ENCODE assay signal across 26 cellular contexts in the genomic region with DNA sequence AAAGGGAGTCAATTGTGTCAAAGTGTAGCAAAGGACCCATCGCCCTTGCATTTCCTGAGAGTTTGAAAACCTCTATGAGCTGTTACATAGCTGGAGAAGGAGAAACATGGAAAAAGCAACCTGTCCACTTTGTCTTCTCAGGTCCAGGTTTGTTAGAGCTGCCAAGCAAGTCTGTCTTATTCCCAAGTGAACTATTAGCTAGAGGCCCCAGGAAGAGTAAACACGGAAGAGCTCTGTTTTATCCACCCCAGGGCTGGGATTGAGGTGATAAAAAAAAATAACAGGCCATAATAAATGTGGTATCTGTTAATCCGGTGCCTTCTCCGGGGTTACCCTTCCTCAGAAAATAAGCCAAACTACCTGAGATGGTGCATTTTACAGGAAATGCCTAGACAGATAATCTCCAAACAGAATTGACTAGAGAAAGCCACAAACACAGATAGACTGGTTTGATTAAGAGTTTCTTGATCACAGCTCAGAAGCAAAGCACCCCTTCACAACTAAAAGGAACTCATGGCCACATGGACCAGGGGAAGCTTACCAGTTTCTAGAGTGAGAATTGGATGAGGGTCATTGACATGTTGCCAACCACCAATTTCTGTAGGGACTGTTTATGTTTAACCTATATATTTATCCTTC. TPM values are rescaled to one million over a fixed set of nuclear protein-coding genes. Genes with fewer than 3 reads are reported as not detected.
DNase-seq lines count a peak whose midpoint lies in the region; ATAC-seq, FAIRE-seq and TF ChIP-seq lines count a peak whose summit lies in the region.
"Had no signal": no experiment of that assay in that cellular context is flagged by ENCODE, and none has a peak within 500 bp of the region (broad histone marks: within the 10 kb centered on the region; RNA-seq: fewer than 3 reads in every experiment).

No MANE protein-coding gene starts in this region.

- no peak for TF ChIP-seq CTCF in HepG2 (CRISPR knock-in tag; IDR thresholded peaks at IDR 0.05)
- TF ChIP-seq CTCF in right lobe of liver (IDR thresholded peaks at IDR 0.05), result no peak
- TF ChIP-seq CTCF in transverse colon (IDR thresholded peaks at IDR 0.05), result no peak
- no peak for TF ChIP-seq CTCF in MM.1S (IDR thresholded peaks at IDR 0.05; ENCODE audit: low read length)

- H3K27me3 ChIP-seq in HepG2 (ENCODE audit: control insufficient read depth in 1 of 2, insufficient read depth in 2 of 2, low read length in 2 of 2) (no peaks in the 10 kb centered on the region), right lobe of liver (no peaks in the 10 kb centered on the region), transverse colon (no peaks in the 10 kb centered on the region), MM.1S (replicated peaks; ENCODE audit: insufficient read depth, low read length) (no peaks in the 10 kb centered on the region)
- H3K27me3 ChIP-seq: ascending aorta; BLaER1 treated with 17β-estradiol and CSF1 and Interleukin-3, amounts not matched to agents 10 nM and 100 nM; left lung; neural progenitor cell; vagina had no signal

- DNase-seq in HepG2 (ENCODE audit: low spot score) (no peak), right lobe of liver (no peak), NCI-H526 treated with DMSO at 0.1 percent for 48 hours (lab: John Stamatoyannopoulos, UW) (peak; percentile 41), transverse colon (no peak), MM.1S (no peak), NCI-H1092 (lab: John Stamatoyannopoulos, UW) (no peak), cardiac septum (ENCODE audit: low spot score) (no peak)
- peak; percentile 20 for DNase-seq in activated T-helper 2 cell treated with anti-CD3 and anti-CD28 coated beads, Interferon-gamma antibody, Interleukin-2, Interleukin-4, amounts not matched to agents 10 μg/mL and 5 μg/mL and 100 μg/mL, durations not matched to agents 14 hours and 24 hours and 36 hours (ENCODE audit: low spot score)
- DNase-seq: activated CD4-positive, alpha-beta T cell treated with anti-CD3 and anti-CD28 coated beads, Interleukin-2, amount 50 U/mL, for 4 hours; activated naive CD4-positive, alpha-beta T cell treated with anti-CD3 and anti-CD28 coated beads, Interleukin-2, amount 10 ng/mL, durations not matched to agents 7 days and 5 days; activated T-cell treated with anti-CD3 and anti-CD28 coated beads, Interleukin-2, amount 50 U/mL, for 24 hours; DMS 273 treated with DMSO at 0.1 percent for 48 hours; dorsolateral prefrontal cortex; HCEC 1CT; left lung; NCI-H2029; NCI-H345; NK-92 treated with Interleukin-12 subunit alpha and Interleukin-12 subunit beta, amount 100 ng/mL, for 24 hours had no signal

- CTCF ChIA-PET in HepG2 (lab: Yijun Ruan, JAX; ENCODE audit: low intra/inter-chr PET ratio, low total read pairs), result no interaction called here

- no peak overlapping the region for H3K27ac Mint-ChIP-seq in activated T-helper 2 cell treated with anti-CD3 and anti-CD28 coated beads, Interferon-gamma antibody, Interleukin-2, Interleukin-4, amounts not matched to agents 10 μg/mL and 5 μg/mL and 100 μg/mL, durations not matched to agents 14 hours and 24 hours and 36 hours
- H3K27ac Mint-ChIP-seq: activated naive CD4-positive, alpha-beta T cell treated with anti-CD3 and anti-CD28 coated beads, Interleukin-2, amount 10 ng/mL, durations not matched to agents 7 days and 5 days; activated T-cell treated with anti-CD3 and anti-CD28 coated beads, Interleukin-2, amount 50 U/mL, for 24 hours; neural progenitor cell had no signal

- peak overlapping the region; percentile 76 for H2AFZ ChIP-seq in HepG2 (ENCODE audit: low read length)
- no peak overlapping the region for H2AFZ ChIP-seq in MM.1S (ENCODE audit: low read length)
- H2AFZ ChIP-seq: neural progenitor cell had no signal

- H3K4me2 ChIP-seq in HepG2 (ENCODE audit: low read depth, low read length) (peak overlapping the region; percentile 38), MM.1S (ENCODE audit: low read depth, low read length) (no peak overlapping the region)
- H3K4me2 ChIP-seq: BLaER1 treated with 17β-estradiol and CSF1 and Interleukin-3, amounts not matched to agents 10 nM and 100 nM; KMS-11; neural progenitor cell had no signal

- H3K4me1 ChIP-seq in HepG2 (ENCODE audit: insufficient read depth, low read length) (peaks cover 26% of the 10 kb centered on the region), right lobe of liver (no peaks in the 10 kb centered on the region), transverse colon (peaks cover 0 to 10% (median 3%) of the 10 kb centered on the region in 4 donors), MM.1S (ENCODE audit: low read length) (no peaks in the 10 kb centered on the region)
- H3K4me1 ChIP-seq: ascending aorta, left lung, vagina had no signal

- peaks cover 33% of the 10 kb centered on the region for H3K4me1 Mint-ChIP-seq in activated T-helper 2 cell treated with anti-CD3 and anti-CD28 coated beads, Interferon-gamma antibody, Interleukin-2, Interleukin-4, amounts not matched to agents 10 μg/mL and 5 μg/mL and 100 μg/mL, durations not matched to agents 14 hours and 24 hours and 36 hours (ENCODE audit: low read depth)
- H3K4me1 Mint-ChIP-seq: central memory CD8-positive, alpha-beta T cell had no signal

- H3K36me3 Mint-ChIP-seq in activated T-helper 2 cell treated with anti-CD3 and anti-CD28 coated beads, Interferon-gamma antibody, Interleukin-2, Interleukin-4, amounts not matched to agents 10 μg/mL and 5 μg/mL and 100 μg/mL, durations not matched to agents 14 hours and 24 hours and 36 hours (ENCODE audit: low read depth), result no peaks in the 10 kb centered on the region
- H3K36me3 Mint-ChIP-seq: activated naive CD4-positive, alpha-beta T cell treated with anti-CD3 and anti-CD28 coated beads, Interleukin-2, amount 10 ng/mL, durations not matched to agents 7 days and 5 days; neural progenitor cell had no signal

- intact Hi-C loops in HepG2 (cut with micrococcal nuclease; ENCODE audit: unreplicated experiment), result loop anchor here (2.0 kb wide), 1 partner anchor 17 kb away; no protein-coding TSS in a partner anchor
- intact Hi-C loops in right lobe of liver (cut with DNase I), result no loop called here
- intact Hi-C loops in activated T-helper 2 cell treated with anti-CD3 and anti-CD28 coated beads, Interferon-gamma antibody, Interleukin-2, Interleukin-4, amounts not matched to agents 10 μg/mL and 5 μg/mL and 100 μg/mL, durations not matched to agents 14 hours and 24 hours and 36 hours (cut with micrococcal nuclease), result loop anchor here (1.0 to 5.0 kb wide), 3 partner anchors 39 to 409 kb away; no protein-coding TSS in a partner anchor
- intact Hi-C loops in transverse colon (cut with DNase I; ENCODE audit: low total_unique reads), result no loop called here
- intact Hi-C loops in cardiac septum (cut with DNase I), result no loop called here

- H3K9me3 Mint-ChIP-seq in activated T-helper 2 cell treated with anti-CD3 and anti-CD28 coated beads, Interferon-gamma antibody, Interleukin-2, Interleukin-4, amounts not matched to agents 10 μg/mL and 5 μg/mL and 100 μg/mL, durations not matched to agents 14 hours and 24 hours and 36 hours, result no peaks in the 10 kb centered on the region
- H3K9me3 Mint-ChIP-seq: activated naive CD4-positive, alpha-beta T cell treated with anti-CD3 and anti-CD28 coated beads, Interleukin-2, amount 10 ng/mL, durations not matched to agents 7 days and 5 days; activated T-cell treated with anti-CD3 and anti-CD28 coated beads, Interleukin-2, amount 50 U/mL, for 24 hours; central memory CD8-positive, alpha-beta T cell; neural progenitor cell had no signal

- in situ Hi-C loops in HepG2 (cut with HindIII; ENCODE audit: extremely low pct_ligation_motif_present, low pct_unique_long_range_greater_than_20kb), result no loop called here
- in situ Hi-C loops in transverse colon (cut with MboI; ENCODE audit: low pct_ligation_motif_present in 1 of 4, low pct_unique_long_range_greater_than_20kb in 1 of 4, low sequenced_read_pairs in 3 of 4), result no loop called here

- TF ChIP-seq RAD21 in HepG2 (CRISPR knock-in tag; IDR thresholded peaks at IDR 0.05), result no peak

- H3K27ac ChIP-seq in HepG2 (ENCODE audit: extremely low read length, insufficient read depth, low read length), result peak overlapping the region; percentile 43
- H3K27ac ChIP-seq in right lobe of liver, result no peak overlapping the region
- H3K27ac ChIP-seq in transverse colon, result peak overlapping the region; percentile 42 to 84 (median 46)
- no peak overlapping the region for H3K27ac ChIP-seq in MM.1S (ENCODE audit: low read length)
- H3K27ac ChIP-seq: ascending aorta; BLaER1 treated with 17β-estradiol and CSF1 and Interleukin-3, amounts not matched to agents 10 nM and 100 nM; dorsolateral prefrontal cortex; KMS-11; left lung; neural progenitor cell; vagina had no signal

- 51% methylated on average over 4 of the region's 4 CpGs for WGBS in HepG2 (ENCODE audit: low lambda C conversion rate)
- WGBS in right lobe of liver (ENCODE audit: insufficient coverage, low coverage, low lambda C conversion rate, missing lambda C conversion rate), result 80% methylated on average over 4 of the region's 4 CpGs
- 43 to 58% methylated on average over 3 to 4 of the region's 4 CpGs for WGBS in transverse colon (ENCODE audit: low coverage in 1 of 2), 2 donors

- FAIRE-seq in HepG2 (lab: Jason Lieb, UNC), result no peak
- FAIRE-seq: GM12878 had no signal

- TF ChIP-seq EP300 in HepG2 (IDR thresholded peaks at IDR 0.05; ENCODE audit: low read depth in 2 of 2, low read length in 2 of 2) (no peak), HepG2 (CRISPR knock-in tag; IDR thresholded peaks at IDR 0.05; ENCODE audit: borderline replicate concordance) (no peak), transverse colon (IDR thresholded peaks at IDR 0.05; ENCODE audit: low read depth) (no peak)

- H3F3A ChIP-seq in MM.1S (ENCODE audit: insufficient read depth, low read length), result no peaks in the 10 kb centered on the region

- H3K9ac ChIP-seq in HepG2 (ENCODE audit: insufficient read depth, low read depth, low read length) (no peak overlapping the region), MM.1S (ENCODE audit: low read length) (no peak overlapping the region)
- H3K9ac ChIP-seq: BLaER1 treated with 17β-estradiol and CSF1 and Interleukin-3, amounts not matched to agents 10 nM and 100 nM; KMS-11; neural progenitor cell had no signal

- peaks cover 10% of the 10 kb centered on the region for H3K27me3 Mint-ChIP-seq in activated T-helper 2 cell treated with anti-CD3 and anti-CD28 coated beads, Interferon-gamma antibody, Interleukin-2, Interleukin-4, amounts not matched to agents 10 μg/mL and 5 μg/mL and 100 μg/mL, durations not matched to agents 14 hours and 24 hours and 36 hours (ENCODE audit: low read depth)
- H3K27me3 Mint-ChIP-seq: activated naive CD4-positive, alpha-beta T cell treated with anti-CD3 and anti-CD28 coated beads, Interleukin-2, amount 10 ng/mL, durations not matched to agents 7 days and 5 days; activated T-cell treated with anti-CD3 and anti-CD28 coated beads, Interleukin-2, amount 50 U/mL, for 24 hours had no signal

- TF ChIP-seq POLR2A in HepG2 (IDR thresholded peaks at IDR 0.05; ENCODE audit: insufficient read depth in 1 of 2, low read depth in 2 of 2, low read length in 2 of 2) (no peak), right lobe of liver (IDR thresholded peaks at IDR 0.05) (no peak), transverse colon (IDR thresholded peaks at IDR 0.05) (no peak)

- H3K4me3 Mint-ChIP-seq in activated T-helper 2 cell treated with anti-CD3 and anti-CD28 coated beads, Interferon-gamma antibody, Interleukin-2, Interleukin-4, amounts not matched to agents 10 μg/mL and 5 μg/mL and 100 μg/mL, durations not matched to agents 14 hours and 24 hours and 36 hours (ENCODE audit: low read depth), result no peak overlapping the region
- H3K4me3 Mint-ChIP-seq: activated naive CD4-positive, alpha-beta T cell treated with anti-CD3 and anti-CD28 coated beads, Interleukin-2, amount 10 ng/mL, durations not matched to agents 7 days and 5 days; activated T-cell treated with anti-CD3 and anti-CD28 coated beads, Interleukin-2, amount 50 U/mL, for 24 hours; central memory CD8-positive, alpha-beta T cell; neural progenitor cell had no signal

- no peaks in the 10 kb centered on the region for H3K36me3 ChIP-seq in HepG2 (replicated peaks in 1 of 2; ENCODE audit: control insufficient read depth in 1 of 2, insufficient read depth in 2 of 2, low read length in 2 of 2)
- H3K36me3 ChIP-seq in right lobe of liver, result no peaks in the 10 kb centered on the region
- no peaks in the 10 kb centered on the region for H3K36me3 ChIP-seq in transverse colon
- H3K36me3 ChIP-seq in MM.1S (replicated peaks; ENCODE audit: insufficient read depth, low read length), result no peaks in the 10 kb centered on the region
- H3K36me3 ChIP-seq: ascending aorta; BLaER1 treated with 17β-estradiol and CSF1 and Interleukin-3, amounts not matched to agents 10 nM and 100 nM; left lung; neural progenitor cell; vagina had no signal

- no peak overlapping the region for H3K4me3 ChIP-seq in HepG2 (replicated peaks in 1 of 3; ENCODE audit: insufficient read depth in 1 of 3, low read depth in 2 of 3, low read length in 3 of 3)
- no peak overlapping the region for H3K4me3 ChIP-seq in right lobe of liver
- H3K4me3 ChIP-seq in transverse colon, result no peak overlapping the region
- H3K4me3 ChIP-seq in MM.1S (ENCODE audit: low read length), result no peak overlapping the region
- H3K4me3 ChIP-seq: ascending aorta; BLaER1 treated with 17β-estradiol and CSF1 and Interleukin-3, amounts not matched to agents 10 nM and 100 nM; dorsolateral prefrontal cortex; GM12878; left lung; neural progenitor cell; vagina had no signal

- H4K20me1 ChIP-seq in HepG2 (ENCODE audit: insufficient read depth, low read length) (no peaks in the 10 kb centered on the region), MM.1S (ENCODE audit: insufficient read depth, low read length) (no peaks in the 10 kb centered on the region)
- H4K20me1 ChIP-seq: BLaER1 treated with 17β-estradiol and CSF1 and Interleukin-3, amounts not matched to agents 10 nM and 100 nM had no signal

- POLR2A ChIA-PET in HepG2 (lab: Yijun Ruan, JAX), result no interaction called here

- no peaks in the 10 kb centered on the region for H3K9me3 ChIP-seq in HepG2 (ENCODE audit: low read length)
- H3K9me3 ChIP-seq in right lobe of liver, result no peaks in the 10 kb centered on the region
- H3K9me3 ChIP-seq in transverse colon, result no peaks in the 10 kb centered on the region
- no peaks in the 10 kb centered on the region for H3K9me3 ChIP-seq in MM.1S (replicated peaks; ENCODE audit: insufficient read depth, low read length)
- H3K9me3 ChIP-seq: ascending aorta; BLaER1 treated with 17β-estradiol and CSF1 and Interleukin-3, amounts not matched to agents 10 nM and 100 nM; left lung; vagina had no signal

- no peaks in the 10 kb centered on the region for H3K9me2 ChIP-seq in MM.1S (replicated peaks; ENCODE audit: insufficient read depth, low read length)

- H3K79me2 ChIP-seq in HepG2 (ENCODE audit: insufficient read depth, low read length) (no peaks in the 10 kb centered on the region), MM.1S (ENCODE audit: low read length) (no peaks in the 10 kb centered on the region)

- BruUV-seq in HepG2 (replicated peaks; lab: Mats Ljungman, UMichigan), result no TSS peak

- ATAC-seq in HepG2, result peak; percentile 69
- no peak for ATAC-seq in right lobe of liver
- ATAC-seq: GM12878, left lung, Panc1 had no signal

RNA-seq across cellular contexts. Expression of a gene that starts 35.9 kb away (rescaled TPM):
- 40.1 and 58.4 TPM in 2 replicates for total RNA-seq in HepG2 (2016; rRNA removed; fragmentation: Illumina TruSeq; extraction: Trizol)
- total RNA-seq in HepG2 (2016; cell fraction: cytosol; rRNA removed; fragmentation: Illumina TruSeq; extraction: Trizol; ENCODE audit: low read depth), result 124 and 130 TPM in 2 replicates
- 37.4 and 57.3 TPM in 2 replicates for total RNA-seq in HepG2 (2016; cell fraction: insoluble cytoplasmic fraction; rRNA removed; fragmentation: Illumina TruSeq; extraction: Trizol)
- total RNA-seq in HepG2 (2016; cell fraction: membrane; rRNA removed; fragmentation: Illumina TruSeq; extraction: Trizol), result 53.5 and 55.2 TPM in 2 replicates
- 36.9 and 45.2 TPM in 2 replicates for total RNA-seq in HepG2 (2016; cell fraction: nucleus; rRNA removed; fragmentation: Illumina TruSeq; extraction: Trizol)
- polyA plus RNA-seq in HepG2 (2011; rRNA removed), result 8.4 and 11.1 TPM in 2 replicates
- polyA plus RNA-seq in HepG2 (2011; cell fraction: cytosol; rRNA removed), result 9.0 and 9.6 TPM in 2 replicates
- 5.5 and 7.2 TPM in 2 replicates for polyA plus RNA-seq in HepG2 (2011; cell fraction: nucleus; rRNA removed)
- polyA plus RNA-seq in HepG2 (2012), result 3.1 and 3.9 TPM in 2 replicates
- polyA plus RNA-seq in HepG2 (2016; cell fraction: cytosol; fragmentation: Illumina TruSeq; extraction: Trizol; ENCODE audit: low read depth), result 1.5 and 2.3 TPM in 2 replicates
- 6.7 and 8.9 TPM in 2 replicates for polyA plus RNA-seq in HepG2 (2016; cell fraction: insoluble cytoplasmic fraction; fragmentation: Illumina TruSeq; extraction: Trizol; ENCODE audit: low read depth)
- 3.9 and 4.1 TPM in 2 replicates for polyA plus RNA-seq in HepG2 (2016; cell fraction: membrane; fragmentation: Illumina TruSeq; extraction: Trizol; ENCODE audit: low read depth)
- polyA plus RNA-seq in HepG2 (2016; cell fraction: nucleus; fragmentation: Illumina TruSeq; extraction: Trizol; ENCODE audit: insufficient read depth, low read depth), result 13.1 and 16.3 TPM in 2 replicates
- polyA minus RNA-seq in HepG2 (2011; rRNA and poly(A)+ RNA removed; ENCODE audit: low replicate concordance), result 7.8 and 39.4 TPM in 2 replicates
- polyA minus RNA-seq in HepG2 (2011; cell fraction: cytosol; rRNA and poly(A)+ RNA removed), result 31.9 and 37.6 TPM in 2 replicates
- polyA minus RNA-seq in HepG2 (2011; cell fraction: nucleus; rRNA and poly(A)+ RNA removed), result 16.4 and 18.5 TPM in 2 replicates
- total RNA-seq in right lobe of liver, result 10 to 100 TPM in 1 of 6 experiments, 1 to 10 TPM in 5; 5.7 to 14.6 (median 7.8) TPM
- 19.3 and 22.2 TPM in 2 replicates for total RNA-seq in activated T-helper 2 cell treated with anti-CD3 and anti-CD28 coated beads, Interferon-gamma antibody, Interleukin-2, Interleukin-4, amounts not matched to agents 10 μg/mL and 5 μg/mL and 100 μg/mL, durations not matched to agents 14 hours and 24 hours and 36 hours
- 100 to 1,000 TPM in 2 of 4 donors, 10 to 100 TPM in 1, 1 to 10 TPM in 1; 9.2 to 192 (median 107) TPM for total RNA-seq in transverse colon
- 40.6 TPM for total RNA-seq in cardiac septum

Comparison
In these comparisons a context has a peak if more than half of its experiments do, and no peak if none do; other contexts are left out.
1. H3K27ac ChIP-seq: peak in HepG2 (single experiment) and transverse colon (4 of 4); none in right lobe of liver (0 of 3) and MM.1S (single experiment).
2. intact Hi-C loops: an anchor here in HepG2 (2.0 kb wide) and activated T-helper 2 cell treated with anti-CD3 and anti-CD28 coated beads, Interferon-gamma antibody, Interleukin-2, Interleukin-4, amounts not matched to agents 10 μg/mL and 5 μg/mL and 100 μg/mL, durations not matched to agents 14 hours and 24 hours and 36 hours (1.0 to 5.0 kb wide); none called in right lobe of liver, transverse colon and cardiac septum.
3. DNase-seq: peak in NCI-H526 treated with DMSO at 0.1 percent for 48 hours (single experiment) and activated T-helper 2 cell treated with anti-CD3 and anti-CD28 coated beads, Interferon-gamma antibody, Interleukin-2, Interleukin-4, amounts not matched to agents 10 μg/mL and 5 μg/mL and 100 μg/mL, durations not matched to agents 14 hours and 24 hours and 36 hours (single experiment); none in HepG2 (single experiment), right lobe of liver (0 of 3), transverse colon (single experiment), MM.1S (single experiment), NCI-H1092 (single experiment) and cardiac septum (single experiment).